Comparison of ENCODE assay signal across 27 cellular contexts in genomic region chrX:6729581-6729980, GRCh38.
DNase-seq lines count a peak whose midpoint lies in the region; ATAC-seq, FAIRE-seq and TF ChIP-seq lines count a peak whose summit lies in the region.
"Had no signal": no experiment of that assay in that cellular context is flagged by ENCODE, and none has a peak within 500 bp of the region (broad histone marks: within the 10 kb centered on the region; RNA-seq: fewer than 3 reads in every experiment).

No MANE protein-coding gene starts in this region.

- no peaks in the 10 kb centered on the region for H3K9me3 ChIP-seq in A549
- H3K9me3 ChIP-seq in astrocyte (ENCODE audit: insufficient read depth, low read depth, low read length) = no peaks in the 10 kb centered on the region
- H3K9me3 ChIP-seq: BE2C, esophagus squamous epithelium, SJSA1, transverse colon had no signal

- H3K4me2 ChIP-seq in A549 = no peak overlapping the region
- no peak overlapping the region for H3K4me2 ChIP-seq in GM23338
- H3K4me2 ChIP-seq in astrocyte (ENCODE audit: low read length) = no peak overlapping the region

- TF ChIP-seq RAD21 in A549 (conservative IDR thresholded peaks at IDR 0.05 in 1 of 2, IDR thresholded peaks at IDR 0.05 in 1 of 2) = no peak

- H3K36me3 ChIP-seq in GM23338 (ENCODE audit: insufficient read depth) = no peaks in the 10 kb centered on the region
- H3K36me3 ChIP-seq in astrocyte (ENCODE audit: insufficient read depth, low read length) = no peaks in the 10 kb centered on the region
- H3K36me3 ChIP-seq: BE2C, esophagus squamous epithelium, SJSA1, transverse colon had no signal

- H3F3A ChIP-seq in GM23338 (replicated peaks; ENCODE audit: low read depth) = no peaks in the 10 kb centered on the region

- no peak overlapping the region for H3K27ac ChIP-seq in A549
- H3K27ac ChIP-seq in GM23338 (ENCODE audit: low read depth) = no peak overlapping the region
- no peak overlapping the region for H3K27ac ChIP-seq in astrocyte (ENCODE audit: low read depth, low read length)
- H3K27ac ChIP-seq in dorsolateral prefrontal cortex = no peak overlapping the region
- H3K27ac ChIP-seq: coronary artery, esophagus squamous epithelium, SJSA1, transverse colon had no signal

- no peaks in the 10 kb centered on the region for H4K20me1 ChIP-seq in GM23338 (replicated peaks; ENCODE audit: insufficient read depth)
- no peaks in the 10 kb centered on the region for H4K20me1 ChIP-seq in astrocyte (ENCODE audit: insufficient read depth, low read length)

- H3K27me3 Mint-ChIP-seq in GM23338 (ENCODE audit: insufficient read depth, low read depth, poor library complexity) (peaks cover 1% of the 10 kb centered on the region), astrocyte (ENCODE audit: low read depth, unreplicated experiment) (no peaks in the 10 kb centered on the region)
- H3K27me3 Mint-ChIP-seq: activated naive CD4-positive, alpha-beta T cell treated with anti-CD3 and anti-CD28 coated beads, Interleukin-2, amount 10 ng/mL, durations not matched to agents 7 days and 5 days had no signal

- POLR2A ChIA-PET in A549 (lab: Yijun Ruan, JAX) = no interaction called here

- H3K4me3 ChIP-seq in A549 (no peak overlapping the region), GM23338 (no peak overlapping the region), astrocyte (ENCODE audit: insufficient read depth, low read depth, low read length) (no peak overlapping the region), dorsolateral prefrontal cortex (no peak overlapping the region)
- H3K4me3 ChIP-seq: coronary artery, esophagus squamous epithelium, GM12878, SJSA1, transverse colon had no signal

- 6% methylated on average over 8 of the region's 8 CpGs for WGBS in A549 (ENCODE audit: missing lambda C conversion rate)

- TF ChIP-seq POLR2A in A549 (IDR thresholded peaks at IDR 0.05; ENCODE audit: low read length) (no peak), erythroblast (IDR thresholded peaks at IDR 0.05; ENCODE audit: low read length) (no peak)

- H3K36me3 Mint-ChIP-seq in GM23338 (ENCODE audit: low read depth) (0 out of 3 replicates have a peak, but pooled peaks cover 5% of the 10 kb centered on the region), astrocyte (ENCODE audit: low read depth, unreplicated experiment) (no peaks in the 10 kb centered on the region)
- H3K36me3 Mint-ChIP-seq: activated naive CD4-positive, alpha-beta T cell treated with anti-CD3 and anti-CD28 coated beads, Interleukin-2, amount 10 ng/mL, durations not matched to agents 7 days and 5 days had no signal

- DNase-seq in A549 (ENCODE audit: low read depth in 1 of 2, low spot score in 1 of 2) (no peak), GM23338 (ENCODE audit: low spot score) (no peak), astrocyte (ENCODE audit: low read depth) (no peak), mucosa of gallbladder (ENCODE audit: low spot score) (peak; percentile 33), COR-L47 (lab: John Stamatoyannopoulos, UW) (no peak), erythroblast (lab: John Stamatoyannopoulos, UW) (no peak), dorsolateral prefrontal cortex (no peak)
- DNase-seq: ACHN; activated CD4-positive, alpha-beta T cell treated with anti-CD3 and anti-CD28 coated beads, Interleukin-2, amount 50 U/mL, for 48 hours; activated naive CD4-positive, alpha-beta T cell treated with anti-CD3 and anti-CD28 coated beads, Interleukin-2, amount 10 ng/mL, durations not matched to agents 7 days and 5 days; BE2C; DMS79 treated with DMSO at 0.1 percent for 48 hours; esophagus squamous epithelium; foreskin melanocyte; mesenchymal stem cell; NCI-H1694; NCI-H2227 treated with DMSO at 0.1 percent for 48 hours; NCI-H69; nucleus accumbens; T-helper 1 cell; transverse colon had no signal

- ATAC-seq in A549 = no peak
- ATAC-seq in GM23338 = no peak
- ATAC-seq in HG03135 (IDR thresholded peaks at IDR 0.05; ENCODE audit: unreplicated experiment) = no peak
- ATAC-seq: GM12878 had no signal

- H3K79me2 ChIP-seq in GM23338 (replicated peaks; ENCODE audit: insufficient read depth) (no peaks in the 10 kb centered on the region), astrocyte (ENCODE audit: insufficient read depth, low read length) (no peaks in the 10 kb centered on the region)

- no peaks in the 10 kb centered on the region for H3K4me1 ChIP-seq in A549
- H3K4me1 ChIP-seq in GM23338 (ENCODE audit: insufficient read depth) = no peaks in the 10 kb centered on the region
- no peaks in the 10 kb centered on the region for H3K4me1 ChIP-seq in astrocyte (ENCODE audit: insufficient read depth, low read length)
- H3K4me1 ChIP-seq: BE2C, esophagus squamous epithelium, SJSA1, transverse colon had no signal

- H3K4me3 Mint-ChIP-seq in GM23338 (no peak overlapping the region), astrocyte (ENCODE audit: unreplicated experiment) (no peak overlapping the region)
- H3K4me3 Mint-ChIP-seq: activated naive CD4-positive, alpha-beta T cell treated with anti-CD3 and anti-CD28 coated beads, Interleukin-2, amount 10 ng/mL, durations not matched to agents 7 days and 5 days; activated T-helper 1 cell treated with anti-CD3 and anti-CD28 coated beads, Interleukin-12 subunit alpha, Interleukin-12 subunit beta, Interleukin-2, Interleukin-4 antibody, amounts not matched to agents 30 ng/mL and 10 ng/mL and 1 ng/mL, durations not matched to agents 14 hours and 24 hours and 36 hours had no signal

- no peaks in the 10 kb centered on the region; the same call in 2 of the 3 replicates for H3K9me3 Mint-ChIP-seq in GM23338
- no peaks in the 10 kb centered on the region for H3K9me3 Mint-ChIP-seq in astrocyte (ENCODE audit: unreplicated experiment)
- H3K9me3 Mint-ChIP-seq: activated naive CD4-positive, alpha-beta T cell treated with anti-CD3 and anti-CD28 coated beads, Interleukin-2, amount 10 ng/mL, durations not matched to agents 7 days and 5 days; activated T-helper 1 cell treated with anti-CD3 and anti-CD28 coated beads, Interleukin-12 subunit alpha, Interleukin-12 subunit beta, Interleukin-2, Interleukin-4 antibody, amounts not matched to agents 30 ng/mL and 10 ng/mL and 1 ng/mL, durations not matched to agents 14 hours and 24 hours and 36 hours had no signal

- intact Hi-C loops in dorsolateral prefrontal cortex (cut with DNase I) = no loop called here

- no peak for TF ChIP-seq EP300 in A549 (IDR thresholded peaks at IDR 0.05)

- H3K27ac Mint-ChIP-seq in GM23338 (peak overlapping the region; percentile 47; the same call in 1 of the 2 replicates), astrocyte (ENCODE audit: unreplicated experiment) (peak overlapping the region; percentile 75)
- H3K27ac Mint-ChIP-seq: activated naive CD4-positive, alpha-beta T cell treated with anti-CD3 and anti-CD28 coated beads, Interleukin-2, amount 10 ng/mL, durations not matched to agents 7 days and 5 days; activated T-helper 1 cell treated with anti-CD3 and anti-CD28 coated beads, Interleukin-12 subunit alpha, Interleukin-12 subunit beta, Interleukin-2, Interleukin-4 antibody, amounts not matched to agents 30 ng/mL and 10 ng/mL and 1 ng/mL, durations not matched to agents 14 hours and 24 hours and 36 hours had no signal

- H3K4me1 Mint-ChIP-seq in GM23338 = 0 out of 3 replicates have a peak, but pooled peaks cover 4% of the 10 kb centered on the region
- peaks cover 4% of the 10 kb centered on the region for H3K4me1 Mint-ChIP-seq in astrocyte (ENCODE audit: low read depth, unreplicated experiment)
- H3K4me1 Mint-ChIP-seq: activated naive CD4-positive, alpha-beta T cell treated with anti-CD3 and anti-CD28 coated beads, Interleukin-2, amount 10 ng/mL, durations not matched to agents 7 days and 5 days had no signal

- H2AFZ ChIP-seq in GM23338 (peak overlapping the region; percentile 38; the same call in 1 of the 2 replicates), astrocyte (ENCODE audit: low read depth, low read length) (no peak overlapping the region)

- H3K9ac ChIP-seq in astrocyte (ENCODE audit: low read length) = no peak overlapping the region

- FAIRE-seq in A549 (lab: Jason Lieb, UNC) (peak; percentile 56), astrocyte (lab: Jason Lieb, UNC) (no peak)
- FAIRE-seq: GM12878, RCC 7860 had no signal

- TF ChIP-seq CTCF in A549 (IDR thresholded peaks at IDR 0.05) = no peak
- TF ChIP-seq CTCF in GM23338 (conservative IDR thresholded peaks at IDR 0.05; ENCODE audit: low read depth in 2 of 2) = no peak
- TF ChIP-seq CTCF in astrocyte (IDR thresholded peaks at IDR 0.05; ENCODE audit: insufficient read depth, low read depth, low read length) = no peak
- no peak for TF ChIP-seq CTCF in dorsolateral prefrontal cortex (IDR thresholded peaks at IDR 0.05 in 54 of 56, conservative IDR thresholded peaks at IDR 0.05 in 2 of 56; ENCODE audit: low read depth in 1 of 56, partially characterized antibody in 56 of 56)

- no peaks in the 10 kb centered on the region for H3K9me2 ChIP-seq in GM23338 (ENCODE audit: insufficient read depth)

- CTCF ChIA-PET in A549 (lab: Yijun Ruan, JAX) = no interaction called here

- H3K27me3 ChIP-seq in GM23338 (ENCODE audit: insufficient read depth) (no peaks in the 10 kb centered on the region), astrocyte (ENCODE audit: insufficient read depth, low read length) (no peaks in the 10 kb centered on the region), dorsolateral prefrontal cortex (peaks cover 0 to 2% (median 0%) of the 10 kb centered on the region in 45 donors)
- H3K27me3 ChIP-seq: BE2C, esophagus squamous epithelium, SJSA1, transverse colon had no signal

TF ChIP-seq in A549, 52 proteins besides CTCF, POLR2A, EP300 and RAD21:
- TF ChIP-seq KDM5A (IDR thresholded peaks at IDR 0.05) = no peak
- no peak for TF ChIP-seq NFE2L2 (conservative IDR thresholded peaks at IDR 0.05; ENCODE audit: low read length)
- no peak for TF ChIP-seq CBX8 (IDR thresholded peaks at IDR 0.05)
- TF ChIP-seq JUN (IDR thresholded peaks at IDR 0.05) = no peak

TF ChIP-seq in GM23338, 12 proteins besides CTCF, POLR2A, EP300 and RAD21 (continues in another document):
- no peak for TF ChIP-seq ETS1 (IDR thresholded peaks at IDR 0.05)
